In genomic region chr6:142474446-142475289, GRCh38 we compare ENCODE assay signal across 8 cellular contexts.
DNase-seq lines count a peak whose midpoint lies in the region; ATAC-seq and TF ChIP-seq lines count a peak whose summit lies in the region.

No MANE protein-coding gene starts in this region.

- no peak for TF ChIP-seq POLR2A in vagina (IDR thresholded peaks at IDR 0.05)

- H3K9ac ChIP-seq in liver (ENCODE audit: low read depth in 1 of 2, low read length in 2 of 2): no peak overlapping the region

- intact Hi-C loops in vagina (cut with DNase I): no loop called here

- H3K36me3 ChIP-seq in liver (ENCODE audit: control insufficient read depth in 4 of 4, insufficient read depth in 3 of 4, low read depth in 1 of 4, low read length in 3 of 4) (no peaks in the 10 kb centered on the region), vagina (no peaks in the 10 kb centered on the region)

- DNase-seq in AG08396 (ENCODE audit: low spot score) (peak; percentile 38), NCI-H82 treated with DMSO at 0.1 percent for 48 hours (lab: John Stamatoyannopoulos, UW; ENCODE audit: unreplicated experiment) (peak; percentile 76), vagina (ENCODE audit: extremely low spot score in 2 of 2) (no peak)
- peak; percentile 4 for DNase-seq in central memory CD4-positive, alpha-beta T cell
- no peak for DNase-seq in stimulated activated naive CD8-positive, alpha-beta T cell treated with anti-CD3 and anti-CD28 coated beads, Interleukin-15, Interleukin-2, amounts not matched to agents 100 U/mL and 50 U/mL, for 24 hours

- H3K27me3 ChIP-seq in liver (ENCODE audit: control insufficient read depth in 4 of 4, insufficient read depth in 4 of 4, low read length in 3 of 4) (no peaks in the 10 kb centered on the region), vagina (no peaks in the 10 kb centered on the region)

- H3K27ac ChIP-seq in liver (ENCODE audit: low read depth in 1 of 2, low read length in 2 of 2) (no peak overlapping the region), vagina (no peak overlapping the region)

- peak; percentile 56 for TF ChIP-seq CTCF in GM12872 (IDR thresholded peaks at IDR 0.05; ENCODE audit: insufficient read depth, low read depth, low read length)
- peak; percentile 82 for TF ChIP-seq CTCF in liver (IDR thresholded peaks at IDR 0.05; ENCODE audit: low read depth, low read length, missing input control)
- peak; percentile 44 to 66 (median 54) for TF ChIP-seq CTCF in vagina (IDR thresholded peaks at IDR 0.05)

- 6% methylated on average over 13 of the region's 13 CpGs for WGBS in liver

- TF ChIP-seq RAD21 in liver (IDR thresholded peaks at IDR 0.05): peak; percentile 92 to 94

- no peaks in the 10 kb centered on the region for H3K4me1 ChIP-seq in liver (ENCODE audit: control insufficient read depth in 4 of 4, insufficient read depth in 4 of 4, low read length in 3 of 4)
- no peaks in the 10 kb centered on the region for H3K4me1 ChIP-seq in vagina

- ATAC-seq in HG03442 (IDR thresholded peaks at IDR 0.05; ENCODE audit: unreplicated experiment): peak; percentile 48
- ATAC-seq in stimulated activated naive CD8-positive, alpha-beta T cell treated with anti-CD3 and anti-CD28 coated beads, Interleukin-15, Interleukin-2, amounts not matched to agents 100 U/mL and 50 U/mL, for 24 hours: no peak

- no peak overlapping the region for H3K4me3 ChIP-seq in liver (ENCODE audit: low read depth in 1 of 3, low read length in 3 of 3)
- H3K4me3 ChIP-seq in vagina: no peak overlapping the region

- H3K9me3 ChIP-seq in liver (ENCODE audit: control insufficient read depth in 4 of 4, low read length in 3 of 4): no peaks in the 10 kb centered on the region
- H3K9me3 ChIP-seq in vagina: no peaks in the 10 kb centered on the region

TF ChIP-seq in liver, 16 proteins besides CTCF, POLR2A, EP300 and RAD21:
- TF ChIP-seq EGR1 (IDR thresholded peaks at IDR 0.05; ENCODE audit: low read depth in 2 of 2): no peak
- no peak for TF ChIP-seq FOXA1 (IDR thresholded peaks at IDR 0.05)
- no peak for TF ChIP-seq FOXA2 (IDR thresholded peaks at IDR 0.05)
- no peak for TF ChIP-seq ZBTB33 (IDR thresholded peaks at IDR 0.05)
- no peak for TF ChIP-seq NR2F2 (IDR thresholded peaks at IDR 0.05)
- TF ChIP-seq YY1 (IDR thresholded peaks at IDR 0.05): peak; percentile 31
- TF ChIP-seq ATF3 (IDR thresholded peaks at IDR 0.05): no peak
- no peak for TF ChIP-seq REST (IDR thresholded peaks at IDR 0.05)

Comparison
In these comparisons a context has a peak if more than half of its experiments do, and no peak if none do; other contexts are left out.
1. DNase-seq: peak in AG08396 (single experiment), NCI-H82 treated with DMSO at 0.1 percent for 48 hours (single experiment) and central memory CD4-positive, alpha-beta T cell (single experiment); none in vagina (0 of 2) and stimulated activated naive CD8-positive, alpha-beta T cell treated with anti-CD3 and anti-CD28 coated beads, Interleukin-15, Interleukin-2, amounts not matched to agents 100 U/mL and 50 U/mL, for 24 hours (single experiment).
2. Peak in every context shown above with its lines, with median percentiles within 50 percentile points of each other: CTCF ChIP-seq.